1 cellular context compared by ENCODE assay signal in the genomic region with DNA sequence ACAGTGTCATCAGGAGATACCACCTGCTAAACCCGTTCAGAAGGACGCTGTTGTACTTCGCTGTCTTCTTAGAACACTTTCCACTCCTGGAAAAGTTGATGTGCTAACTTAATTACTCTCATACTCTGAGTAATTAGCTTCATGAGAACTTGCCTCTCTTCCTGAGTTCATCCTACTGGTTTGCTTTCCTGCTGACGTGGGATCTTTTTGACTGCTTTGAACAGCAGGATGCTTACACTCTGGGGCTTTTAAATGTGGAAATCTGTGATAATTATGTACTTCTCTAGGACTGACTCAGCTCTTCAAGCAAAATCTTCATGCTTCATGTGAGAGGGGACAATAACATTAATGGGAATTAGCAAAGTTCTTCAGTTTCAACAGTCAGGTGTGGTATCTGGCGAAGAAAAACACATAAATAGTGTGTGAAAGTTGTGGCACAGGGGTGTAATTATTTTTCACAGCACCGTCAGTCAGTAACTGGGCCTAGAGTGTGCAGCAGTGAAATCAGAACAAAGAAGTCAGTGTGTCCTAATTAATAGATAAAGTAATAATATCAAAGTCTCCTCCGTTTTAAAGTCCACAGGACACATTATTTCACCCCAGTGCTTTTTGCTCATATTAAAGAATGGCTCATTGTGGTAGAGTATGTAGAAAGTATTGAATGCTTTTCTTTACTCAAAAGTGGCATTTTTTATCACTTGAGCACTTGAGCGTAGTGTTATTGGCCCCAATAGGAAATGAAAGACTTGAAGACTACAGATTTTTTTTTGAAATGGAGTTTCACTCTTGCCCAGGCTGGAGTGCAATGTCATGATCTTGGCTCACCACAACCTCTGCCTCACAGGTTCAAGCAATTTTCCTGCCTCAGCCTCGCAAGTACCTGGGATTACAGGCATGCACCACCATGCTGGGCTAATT.
TF ChIP-seq lines count a peak whose summit lies in the region.

No MANE protein-coding gene starts in this region.

TF ChIP-seq in GM12878, 131 proteins besides CTCF, POLR2A, EP300 and RAD21 (continued from another document):
- TF ChIP-seq, protein P1, sequence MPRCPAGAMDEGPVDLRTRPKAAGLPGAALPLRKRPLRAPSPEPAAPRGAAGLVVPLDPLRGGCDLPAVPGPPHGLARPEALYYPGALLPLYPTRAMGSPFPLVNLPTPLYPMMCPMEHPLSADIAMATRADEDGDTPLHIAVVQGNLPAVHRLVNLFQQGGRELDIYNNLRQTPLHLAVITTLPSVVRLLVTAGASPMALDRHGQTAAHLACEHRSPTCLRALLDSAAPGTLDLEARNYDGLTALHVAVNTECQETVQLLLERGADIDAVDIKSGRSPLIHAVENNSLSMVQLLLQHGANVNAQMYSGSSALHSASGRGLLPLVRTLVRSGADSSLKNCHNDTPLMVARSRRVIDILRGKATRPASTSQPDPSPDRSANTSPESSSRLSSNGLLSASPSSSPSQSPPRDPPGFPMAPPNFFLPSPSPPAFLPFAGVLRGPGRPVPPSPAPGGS (IDR thresholded peaks at IDR 0.05; ENCODE audit: borderline replicate concordance, insufficient read depth, low read depth, low read length, poor library complexity, severe bottlenecking) = no peak
